ENCODE assay signal across 11 cellular contexts in the genomic region with DNA sequence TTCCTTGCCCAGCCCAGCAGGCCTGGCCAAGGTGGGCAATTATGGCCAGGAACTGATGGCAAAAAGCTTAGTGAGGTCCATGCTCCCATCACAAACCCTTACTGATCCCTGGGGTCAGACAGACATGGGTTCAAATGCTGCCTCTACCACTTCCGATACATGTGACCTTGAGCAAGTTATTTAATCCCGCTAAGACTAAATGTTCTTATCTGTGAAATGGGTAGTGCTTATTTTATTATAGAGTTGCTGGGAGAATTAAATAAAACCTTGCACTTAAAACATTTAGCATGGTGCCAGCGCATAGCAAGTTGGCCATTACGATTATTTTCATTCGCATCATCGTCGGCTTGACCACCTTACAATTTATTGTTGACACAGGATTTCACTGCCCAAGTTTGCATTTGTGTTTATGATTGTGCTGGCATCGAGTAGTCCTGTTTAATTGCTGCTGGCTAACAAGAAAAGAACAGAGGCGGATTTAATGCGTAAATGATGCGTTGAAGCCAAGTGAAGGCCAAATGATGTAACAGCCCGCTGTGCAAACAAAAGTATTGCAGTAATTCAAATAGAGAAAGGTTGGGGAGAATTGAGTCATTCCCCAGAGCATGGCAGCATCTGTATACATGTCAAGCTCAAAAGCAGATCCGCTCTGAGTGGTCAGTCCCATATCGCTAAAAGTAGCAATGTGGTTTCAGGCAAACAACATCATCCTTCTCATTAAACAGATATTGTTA. TPM values are rescaled to one million over a fixed set of nuclear protein-coding genes. Genes with fewer than 3 reads are reported as not detected.
DNase-seq lines count a peak whose midpoint lies in the region; ATAC-seq and TF ChIP-seq lines count a peak whose summit lies in the region.
"Had no signal": no experiment of that assay in that cellular context is flagged by ENCODE, and none has a peak within 500 bp of the region (broad histone marks: within the 10 kb centered on the region; RNA-seq: fewer than 3 reads in every experiment).

No MANE protein-coding gene starts in this region.

- no peaks in the 10 kb centered on the region for H3K27me3 Mint-ChIP-seq in activated T-cell treated with anti-CD3 and anti-CD28 coated beads, Interleukin-2, amount 50 U/mL, for 72 hours (ENCODE audit: low read depth)
- H3K27me3 Mint-ChIP-seq in activated T-helper 2 cell treated with anti-CD3 and anti-CD28 coated beads, Interferon-gamma antibody, Interleukin-2, Interleukin-4, amounts not matched to agents 10 μg/mL and 5 μg/mL and 100 μg/mL, durations not matched to agents 14 hours and 24 hours and 36 hours (ENCODE audit: low read depth), result no peaks in the 10 kb centered on the region
- H3K27me3 Mint-ChIP-seq: effector memory CD8-positive, alpha-beta T cell had no signal

- peaks cover 85% of the 10 kb centered on the region for H3K4me1 Mint-ChIP-seq in activated T-cell treated with anti-CD3 and anti-CD28 coated beads, Interleukin-2, amount 50 U/mL, for 72 hours (ENCODE audit: low read depth)
- peaks cover 55% of the 10 kb centered on the region for H3K4me1 Mint-ChIP-seq in activated T-helper 2 cell treated with anti-CD3 and anti-CD28 coated beads, Interferon-gamma antibody, Interleukin-2, Interleukin-4, amounts not matched to agents 10 μg/mL and 5 μg/mL and 100 μg/mL, durations not matched to agents 14 hours and 24 hours and 36 hours (ENCODE audit: low read depth)

- H3K36me3 ChIP-seq in prostate gland, result no peaks in the 10 kb centered on the region

- peaks cover 5% of the 10 kb centered on the region for H3K4me1 ChIP-seq in prostate gland (replicated peaks)

- no peak for TF ChIP-seq CTCF in prostate gland (IDR thresholded peaks at IDR 0.05)

- WGBS in prostate gland, result 39% methylated on average over 14 of the region's 14 CpGs

- peaks cover 0 to 3% of the 10 kb centered on the region in 2 donors for H3K9me3 Mint-ChIP-seq in activated T-cell treated with anti-CD3 and anti-CD28 coated beads, Interleukin-2, amount 50 U/mL, for 72 hours
- H3K9me3 Mint-ChIP-seq in activated T-helper 2 cell treated with anti-CD3 and anti-CD28 coated beads, Interferon-gamma antibody, Interleukin-2, Interleukin-4, amounts not matched to agents 10 μg/mL and 5 μg/mL and 100 μg/mL, durations not matched to agents 14 hours and 24 hours and 36 hours, result no peaks in the 10 kb centered on the region
- H3K9me3 Mint-ChIP-seq: effector memory CD8-positive, alpha-beta T cell had no signal

- no peak for TF ChIP-seq POLR2A in prostate gland (IDR thresholded peaks at IDR 0.05)

- peaks cover 3 to 6% of the 10 kb centered on the region in 2 donors for H3K36me3 Mint-ChIP-seq in activated T-cell treated with anti-CD3 and anti-CD28 coated beads, Interleukin-2, amount 50 U/mL, for 72 hours (ENCODE audit: insufficient read depth in 2 of 2)
- H3K36me3 Mint-ChIP-seq in activated T-helper 2 cell treated with anti-CD3 and anti-CD28 coated beads, Interferon-gamma antibody, Interleukin-2, Interleukin-4, amounts not matched to agents 10 μg/mL and 5 μg/mL and 100 μg/mL, durations not matched to agents 14 hours and 24 hours and 36 hours (ENCODE audit: low read depth), result no peaks in the 10 kb centered on the region

- H3K27ac Mint-ChIP-seq in activated T-cell treated with anti-CD3 and anti-CD28 coated beads, Interleukin-2, amount 50 U/mL, for 72 hours, result peak overlapping the region; percentile 73
- H3K27ac Mint-ChIP-seq in activated T-helper 2 cell treated with anti-CD3 and anti-CD28 coated beads, Interferon-gamma antibody, Interleukin-2, Interleukin-4, amounts not matched to agents 10 μg/mL and 5 μg/mL and 100 μg/mL, durations not matched to agents 14 hours and 24 hours and 36 hours, result no peak overlapping the region

- peak overlapping the region; percentile 66 to 76 for H3K27ac ChIP-seq in prostate gland

- no peaks in the 10 kb centered on the region for H3K27me3 ChIP-seq in prostate gland (replicated peaks; ENCODE audit: insufficient read depth)

- H3K4me3 Mint-ChIP-seq in activated T-cell treated with anti-CD3 and anti-CD28 coated beads, Interleukin-2, amount 50 U/mL, for 72 hours, result peak overlapping the region in 1 of 2 donors; percentile 30
- H3K4me3 Mint-ChIP-seq in activated T-helper 2 cell treated with anti-CD3 and anti-CD28 coated beads, Interferon-gamma antibody, Interleukin-2, Interleukin-4, amounts not matched to agents 10 μg/mL and 5 μg/mL and 100 μg/mL, durations not matched to agents 14 hours and 24 hours and 36 hours (ENCODE audit: low read depth), result no peak overlapping the region
- H3K4me3 Mint-ChIP-seq: effector memory CD8-positive, alpha-beta T cell had no signal

- intact Hi-C loops in prostate gland (cut with DNase I), result no loop called here
- intact Hi-C loops in activated T-helper 2 cell treated with anti-CD3 and anti-CD28 coated beads, Interferon-gamma antibody, Interleukin-2, Interleukin-4, amounts not matched to agents 10 μg/mL and 5 μg/mL and 100 μg/mL, durations not matched to agents 14 hours and 24 hours and 36 hours (cut with micrococcal nuclease), result no loop called here

- DNase-seq in activated T-cell treated with anti-CD3 and anti-CD28 coated beads, Interleukin-2, amount 50 U/mL, for 72 hours, result peak in 1 of 2 donors; percentile 49
- DNase-seq in activated T-cell treated with anti-CD3 and anti-CD28 coated beads for 4 hours, result no peak
- DNase-seq in NCI-H446 (lab: John Stamatoyannopoulos, UW), result peak; percentile 28 to 51
- peak; percentile 76 for DNase-seq in astrocyte of the hippocampus (ENCODE audit: low read depth, low spot score)
- peak; percentile 86 for DNase-seq in prostate gland (ENCODE audit: low spot score)
- no peak for DNase-seq in putamen (ENCODE audit: low spot score)
- no peak for DNase-seq in activated T-helper 2 cell treated with anti-CD3 and anti-CD28 coated beads, Interferon-gamma antibody, Interleukin-2, Interleukin-4, amounts not matched to agents 10 μg/mL and 5 μg/mL and 100 μg/mL, durations not matched to agents 14 hours and 24 hours and 36 hours (ENCODE audit: low spot score)
- no peak for DNase-seq in SKM-1 (lab: John Stamatoyannopoulos, UW; ENCODE audit: unreplicated experiment)
- DNase-seq: effector memory CD8-positive, alpha-beta T cell; GOT3; KG1 had no signal

- no peaks in the 10 kb centered on the region for H3K9me3 ChIP-seq in prostate gland

- H3K4me3 ChIP-seq in prostate gland, result no peak overlapping the region

- peak; percentile 16 to 18 for ATAC-seq in activated T-cell treated with anti-CD3 and anti-CD28 coated beads, Interleukin-2, amount 50 U/mL, for 72 hours (replicated peaks in 1 of 2)
- ATAC-seq: effector memory CD8-positive, alpha-beta T cell had no signal

RNA-seq across cellular contexts. Expression of gene FURIN, which starts 7.3 kb away (rescaled TPM):
- 100 to 1,000 TPM; 604 to 721 TPM for total RNA-seq in activated T-cell treated with anti-CD3 and anti-CD28 coated beads, Interleukin-2, amount 50 U/mL, for 72 hours
- total RNA-seq in prostate gland, result 100 to 1,000 TPM in 1 of 2 donors, 10 to 100 TPM in 1; 92.8 to 154 TPM
- total RNA-seq in activated T-helper 2 cell treated with anti-CD3 and anti-CD28 coated beads, Interferon-gamma antibody, Interleukin-2, Interleukin-4, amounts not matched to agents 10 μg/mL and 5 μg/mL and 100 μg/mL, durations not matched to agents 14 hours and 24 hours and 36 hours, result 564 and 570 TPM in 2 replicates

RNA-seq across cellular contexts. Expression of gene FES, which starts 23.2 kb away (rescaled TPM):
- total RNA-seq in activated T-cell treated with anti-CD3 and anti-CD28 coated beads, Interleukin-2, amount 50 U/mL, for 72 hours, result 10 to 100 TPM; 68.3 to 81.5 TPM
- 10 to 100 TPM; 22.8 to 33.9 TPM for total RNA-seq in prostate gland
- 51.9 and 55.8 TPM in 2 replicates for total RNA-seq in activated T-helper 2 cell treated with anti-CD3 and anti-CD28 coated beads, Interferon-gamma antibody, Interleukin-2, Interleukin-4, amounts not matched to agents 10 μg/mL and 5 μg/mL and 100 μg/mL, durations not matched to agents 14 hours and 24 hours and 36 hours

RNA-seq across cellular contexts. Expression of gene MAN2A2, which starts 42.0 kb away (rescaled TPM):
- total RNA-seq in activated T-cell treated with anti-CD3 and anti-CD28 coated beads, Interleukin-2, amount 50 U/mL, for 72 hours, result 100 to 1,000 TPM; 159 to 190 TPM
- total RNA-seq in prostate gland, result 100 to 1,000 TPM in 1 of 2 donors, 10 to 100 TPM in 1; 46.6 to 113 TPM
- total RNA-seq in activated T-helper 2 cell treated with anti-CD3 and anti-CD28 coated beads, Interferon-gamma antibody, Interleukin-2, Interleukin-4, amounts not matched to agents 10 μg/mL and 5 μg/mL and 100 μg/mL, durations not matched to agents 14 hours and 24 hours and 36 hours, result 200 and 201 TPM in 2 replicates

Comparison
In these comparisons a context has a peak if more than half of its experiments do, and no peak if none do; other contexts are left out.
1. DNase-seq: peak in NCI-H446 (2 of 2), astrocyte of the hippocampus (single experiment) and prostate gland (single experiment); none in activated T-cell treated with anti-CD3 and anti-CD28 coated beads for 4 hours (single experiment), putamen (single experiment), activated T-helper 2 cell treated with anti-CD3 and anti-CD28 coated beads, Interferon-gamma antibody, Interleukin-2, Interleukin-4, amounts not matched to agents 10 μg/mL and 5 μg/mL and 100 μg/mL, durations not matched to agents 14 hours and 24 hours and 36 hours (single experiment) and SKM-1 (single experiment).